In genomic region chr22:19121631-19122142, GRCh38 we compare ENCODE assay signal across 8 cellular contexts. TPM values are rescaled to one million over a fixed set of nuclear protein-coding genes. Genes with fewer than 3 reads are reported as not detected.
DNase-seq lines count a peak whose midpoint lies in the region; ATAC-seq, FAIRE-seq and TF ChIP-seq lines count a peak whose summit lies in the region.

No MANE protein-coding gene starts in this region.

- peak overlapping the region; percentile 89 for H3K4me3 ChIP-seq in BE2C (ENCODE audit: low read depth, low read length)
- peak overlapping the region; percentile 95 to 98 (median 98) for H3K4me3 ChIP-seq in breast epithelium
- peak overlapping the region; percentile 79 to 100 (median 98) for H3K4me3 ChIP-seq in skin epidermis

- H3K9me3 ChIP-seq in BE2C = no peaks in the 10 kb centered on the region
- no peaks in the 10 kb centered on the region for H3K9me3 ChIP-seq in breast epithelium

- TF ChIP-seq CTCF in BE2C (IDR thresholded peaks at IDR 0.05; ENCODE audit: low read depth, low read length) (no peak), breast epithelium (IDR thresholded peaks at IDR 0.05) (no peak)

- H3K36me3 ChIP-seq in BE2C (no peaks in the 10 kb centered on the region), breast epithelium (no peaks in the 10 kb centered on the region)

- H3K27me3 Mint-ChIP-seq in immature natural killer cell (ENCODE audit: low read depth in 3 of 3) = peaks cover 2 to 3% (median 2%) of the 10 kb centered on the region in 3 donors

- peaks cover 51 to 54% of the 10 kb centered on the region in 2 donors for H3K4me1 Mint-ChIP-seq in immature natural killer cell

- no peak for FAIRE-seq in GM19239 (lab: Jason Lieb, UNC)

- peak; percentile 15 for ATAC-seq in HG03439 (IDR thresholded peaks at IDR 0.05; ENCODE audit: unreplicated experiment)

- intact Hi-C loops in breast epithelium (cut with DNase I; ENCODE audit: low total_unique reads) = no loop called here

- no peaks in the 10 kb centered on the region for H3K4me1 ChIP-seq in BE2C
- H3K4me1 ChIP-seq in breast epithelium = peaks cover 0 to 15% of the 10 kb centered on the region in 2 donors

- H3K4me3 Mint-ChIP-seq in immature natural killer cell = peak overlapping the region; percentile 87 to 91 (median 88)

- no peaks in the 10 kb centered on the region for H3K27me3 ChIP-seq in BE2C
- H3K27me3 ChIP-seq in breast epithelium = no peaks in the 10 kb centered on the region

- H3K27ac ChIP-seq in breast epithelium = peak overlapping the region; percentile 94 to 95
- H3K27ac ChIP-seq in skin epidermis = peak overlapping the region; percentile 54 to 96 (median 93)

- H3K27ac Mint-ChIP-seq in immature natural killer cell = peak overlapping the region; percentile 79 to 89 (median 86)

- DNase-seq in BE2C = peak; percentile 54
- peak; percentile 33 for DNase-seq in GM19239 (ENCODE audit: insufficient read length, low spot score)
- peak; percentile 7 for DNase-seq in SHP77 treated with DMSO at 0.1 percent for 48 hours (lab: John Stamatoyannopoulos, UW)
- peak; percentile 42 to 68 for DNase-seq in breast epithelium (ENCODE audit: low spot score in 2 of 2)
- DNase-seq in immature natural killer cell = peak; percentile 16 to 27 (median 23)
- DNase-seq in globus pallidus (ENCODE audit: low spot score) = no peak

- H3K36me3 Mint-ChIP-seq in immature natural killer cell = no peaks in the 10 kb centered on the region

- H3K9me3 Mint-ChIP-seq in immature natural killer cell = no peaks in the 10 kb centered on the region

- TF ChIP-seq POLR2A in breast epithelium (IDR thresholded peaks at IDR 0.05) = no peak

RNA-seq across cellular contexts. Expression of gene DGCR2, which starts 0.5 kb away (rescaled TPM):
- polyA plus RNA-seq in BE2C (2012; ENCODE audit: insufficient read depth, insufficient read length, low read depth) = 69.5 TPM
- 10 to 100 TPM; 36.8 to 58.4 (median 42.9) TPM for total RNA-seq in breast epithelium
- polyA plus RNA-seq in immature natural killer cell = 10 to 100 TPM; 19.4 to 51.7 (median 31.6) TPM

RNA-seq across cellular contexts. Expression of gene TSSK2, which starts 9.4 kb away (rescaled TPM):
- polyA plus RNA-seq in BE2C (2012; ENCODE audit: insufficient read depth, insufficient read length, low read depth) = 6.5 TPM
- not detected for total RNA-seq in breast epithelium
- polyA plus RNA-seq in immature natural killer cell = not detected

RNA-seq across cellular contexts. Expression of gene ESS2, which starts 22.8 kb away (rescaled TPM):
- polyA plus RNA-seq in BE2C (2012; ENCODE audit: insufficient read depth, insufficient read length, low read depth) = 40.2 TPM
- 10 to 100 TPM; 12.2 to 17.7 (median 13.8) TPM for total RNA-seq in breast epithelium
- polyA plus RNA-seq in immature natural killer cell = 10 to 100 TPM in 1 of 3 donors, 1 to 10 TPM in 2; 1.6 to 13.2 (median 4.8) TPM

RNA-seq across cellular contexts. Expression of gene GSC2, which starts 28.4 kb away (rescaled TPM):
- not detected for polyA plus RNA-seq in BE2C (2012; ENCODE audit: insufficient read depth, insufficient read length, low read depth)
- total RNA-seq in breast epithelium = not detected
- polyA plus RNA-seq in immature natural killer cell = not detected

RNA-seq across cellular contexts. Expression of gene SLC25A1, which starts 56.8 kb away (rescaled TPM):
- 81.0 TPM for polyA plus RNA-seq in BE2C (2012; ENCODE audit: insufficient read depth, insufficient read length, low read depth)
- 100 to 1,000 TPM in 1 of 3 donors, 10 to 100 TPM in 2; 49.2 to 140 (median 50.2) TPM for total RNA-seq in breast epithelium
- polyA plus RNA-seq in immature natural killer cell = 10 to 100 TPM; 53.6 to 78.7 (median 57.6) TPM
